39 cellular contexts compared by ENCODE assay signal in the genomic region with DNA sequence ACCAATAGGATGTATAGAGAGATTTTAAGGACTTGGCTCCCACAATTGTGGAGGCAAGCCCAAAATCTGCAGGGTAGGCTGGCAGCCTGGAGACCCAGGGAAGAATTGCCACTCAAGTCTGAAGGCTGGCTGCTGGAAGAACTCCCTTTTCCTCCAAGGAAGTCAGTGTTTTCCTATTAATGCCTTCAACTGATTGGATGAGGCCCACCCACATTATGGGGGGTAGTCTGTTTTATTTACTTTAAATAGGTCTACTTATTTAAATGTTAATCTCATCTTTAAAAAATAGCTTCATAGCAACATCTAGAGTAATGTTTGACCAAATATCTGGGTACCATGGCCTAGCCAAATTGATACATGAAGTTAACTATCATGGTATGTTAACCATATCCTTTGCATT. TPM values are rescaled to one million over a fixed set of nuclear protein-coding genes. Genes with fewer than 3 reads are reported as not detected.
DNase-seq lines count a peak whose midpoint lies in the region; ATAC-seq, FAIRE-seq and TF ChIP-seq lines count a peak whose summit lies in the region.
"Had no signal": no experiment of that assay in that cellular context is flagged by ENCODE, and none has a peak within 500 bp of the region (broad histone marks: within the 10 kb centered on the region; RNA-seq: fewer than 3 reads in every experiment).

No MANE protein-coding gene starts in this region.

- POLR2A ChIA-PET in HEK293 (lab: Yijun Ruan, JAX), result no interaction called here
- POLR2A ChIA-PET in K562 (lab: Yijun Ruan, JAX), result no interaction called here
- POLR2A ChIA-PET in PC-3 (lab: Charles Lee; ENCODE audit: unreplicated experiment), result no interaction called here
- POLR2A ChIA-PET in HepG2 (lab: Yijun Ruan, JAX), result no interaction called here

- H3K9me2 ChIP-seq in PC-3 (replicated peaks; ENCODE audit: low read length), result no peaks in the 10 kb centered on the region

- BruUV-seq in K562 (replicated peaks; lab: Mats Ljungman, UMichigan), result no TSS peak
- no TSS peak for BruUV-seq in PC-3 (replicated peaks; lab: Mats Ljungman, UMichigan)
- BruUV-seq in HepG2 (replicated peaks; lab: Mats Ljungman, UMichigan), result no TSS peak

- in situ Hi-C loops in K562 (cut with MboI), result no loop called here
- in situ Hi-C loops in HepG2 (cut with HindIII; ENCODE audit: extremely low pct_ligation_motif_present, low pct_unique_long_range_greater_than_20kb), result no loop called here

- H3K9ac ChIP-seq in K562 (ENCODE audit: insufficient read depth in 1 of 2, low read depth in 2 of 2, low read length in 2 of 2), result no peak overlapping the region
- no peak overlapping the region for H3K9ac ChIP-seq in subcutaneous abdominal adipose tissue (ENCODE audit: low read length in 5 of 5)
- no peak overlapping the region for H3K9ac ChIP-seq in PC-3 (ENCODE audit: low read length)
- H3K9ac ChIP-seq in HepG2 (ENCODE audit: insufficient read depth, low read depth, low read length), result no peak overlapping the region
- H3K9ac ChIP-seq: BLaER1; BLaER1 treated with 17β-estradiol and CSF1 and Interleukin-3, amounts not matched to agents 10 nM and 100 nM had no signal

- peaks cover 3 to 10% of the 10 kb centered on the region in 2 experiments; a peak in 3 of 5 replicates for H3K27me3 ChIP-seq in K562 (ENCODE audit: control insufficient read depth in 2 of 2, insufficient read depth in 2 of 2, low read length in 2 of 2)
- H3K27me3 ChIP-seq in subcutaneous abdominal adipose tissue (ENCODE audit: control insufficient read depth in 5 of 5, insufficient read depth in 4 of 5, low read length in 5 of 5), result no peaks in the 10 kb centered on the region
- H3K27me3 ChIP-seq in PC-3 (ENCODE audit: low read length), result no peaks in the 10 kb centered on the region
- H3K27me3 ChIP-seq in HepG2 (ENCODE audit: control insufficient read depth in 1 of 2, insufficient read depth in 2 of 2, low read length in 2 of 2), result no peaks in the 10 kb centered on the region
- H3K27me3 ChIP-seq: BE2C; BLaER1; BLaER1 treated with 17β-estradiol and CSF1 and Interleukin-3, amounts not matched to agents 10 nM and 100 nM had no signal

- DNase-seq in K562 (ENCODE audit: extremely low read depth in 1 of 4, low spot score in 3 of 4), result no peak
- no peak for DNase-seq in PC-3
- DNase-seq in HepG2 (ENCODE audit: low spot score), result no peak
- DNase-seq: 8988T; ACHN; AML-193; BE2C; C1 segment of cervical spinal cord; Caco-2; Calu3; CD4-positive, alpha-beta memory T cell; CD4-positive, alpha-beta T cell; CD4-positive, CD25-positive, alpha-beta regulatory T cell; CD8-positive, alpha-beta memory T cell; CD8-positive, alpha-beta T cell; COR-L47; DMS 273 treated with DMSO at 0.1 percent for 48 hours; DMS153; DMS53; DMS79; DMS79 treated with DMSO at 0.1 percent for 48 hours; DND-41; EL had no signal

- FAIRE-seq in K562 (lab: Jason Lieb, UNC) (no peak), HepG2 (lab: Jason Lieb, UNC) (no peak)
- FAIRE-seq: A204.1, A549, D721Med had no signal

- TF ChIP-seq RAD21 in K562 (CRISPR knock-in tag; conservative IDR thresholded peaks at IDR 0.05 in 1 of 2, IDR thresholded peaks at IDR 0.05 in 1 of 2) (no peak), HepG2 (CRISPR knock-in tag; IDR thresholded peaks at IDR 0.05) (no peak)

- H3K36me3 ChIP-seq in HEK293 (ENCODE audit: control insufficient read depth in 2 of 2, insufficient read depth in 1 of 2, low read length in 2 of 2) (peaks cover 4 to 34% of the 10 kb centered on the region in 2 experiments; a peak in 2 of 3 replicates), K562 (ENCODE audit: control insufficient read depth, insufficient read depth, low read length) (peaks cover 22% of the 10 kb centered on the region; the same call in 2 of the 3 replicates), subcutaneous abdominal adipose tissue (ENCODE audit: control insufficient read depth in 5 of 5, insufficient read depth in 5 of 5, low read length in 5 of 5) (peaks cover 12 to 17% (median 15%) of the 10 kb centered on the region in 5 donors), PC-3 (ENCODE audit: low read depth, low read length) (peaks cover 16% of the 10 kb centered on the region), HepG2 (replicated peaks in 1 of 2; ENCODE audit: control insufficient read depth in 1 of 2, insufficient read depth in 2 of 2, low read length in 2 of 2) (peaks cover 2 to 12% of the 10 kb centered on the region in 2 experiments; a peak in 3 of 5 replicates)

- no peaks in the 10 kb centered on the region for H3K9me3 ChIP-seq in HEK293 (ENCODE audit: control insufficient read depth, insufficient read depth, low read depth, low read length)
- H3K9me3 ChIP-seq in K562 (replicated peaks; ENCODE audit: control insufficient read depth, insufficient read depth, low read depth, low read length), result no peaks in the 10 kb centered on the region
- no peaks in the 10 kb centered on the region for H3K9me3 ChIP-seq in subcutaneous abdominal adipose tissue (ENCODE audit: control insufficient read depth in 5 of 5, low read length in 5 of 5)
- no peaks in the 10 kb centered on the region for H3K9me3 ChIP-seq in PC-3 (ENCODE audit: low read length)
- no peaks in the 10 kb centered on the region for H3K9me3 ChIP-seq in HepG2 (ENCODE audit: low read length)
- H3K9me3 ChIP-seq: A549; BE2C; BLaER1; BLaER1 treated with 17β-estradiol and CSF1 and Interleukin-3, amounts not matched to agents 10 nM and 100 nM; Caco-2 had no signal

- H4K20me1 ChIP-seq in K562 (replicated peaks; ENCODE audit: control insufficient read depth, insufficient read depth, low read length) (no peaks in the 10 kb centered on the region), PC-3 (ENCODE audit: low read length) (no peaks in the 10 kb centered on the region), HepG2 (ENCODE audit: insufficient read depth, low read length) (no peaks in the 10 kb centered on the region)
- H4K20me1 ChIP-seq: BLaER1; BLaER1 treated with 17β-estradiol and CSF1 and Interleukin-3, amounts not matched to agents 10 nM and 100 nM had no signal

- no peak for ATAC-seq in K562
- no peak for ATAC-seq in PC-3
- ATAC-seq in HepG2, result no peak
- ATAC-seq in HG03469 (IDR thresholded peaks at IDR 0.05; ENCODE audit: unreplicated experiment), result no peak
- ATAC-seq: A549; CD8-positive, alpha-beta T cell had no signal

- CTCF ChIA-PET in HEK293 (lab: Yijun Ruan, JAX) (no interaction called here), K562 (lab: Yijun Ruan, JAX; ENCODE audit: low intra/inter-chr PET ratio) (no interaction called here), PC-3 (lab: Charles Lee) (no interaction called here), HepG2 (lab: Yijun Ruan, JAX; ENCODE audit: low intra/inter-chr PET ratio, low total read pairs) (no interaction called here)

- H3K4me3 ChIP-seq in HEK293 (ENCODE audit: low read depth, low read length) (no peak overlapping the region), K562 (no peak overlapping the region), subcutaneous abdominal adipose tissue (ENCODE audit: low read depth in 1 of 5, low read length in 5 of 5) (no peak overlapping the region), PC-3 (ENCODE audit: low read length) (no peak overlapping the region), HepG2 (replicated peaks in 1 of 3; ENCODE audit: insufficient read depth in 1 of 3, low read depth in 2 of 3, low read length in 3 of 3) (no peak overlapping the region)
- H3K4me3 ChIP-seq: A549; BLaER1; BLaER1 treated with 17β-estradiol and CSF1 and Interleukin-3, amounts not matched to agents 10 nM and 100 nM had no signal

- intact Hi-C loops in K562 (cut with micrococcal nuclease), result no loop called here
- intact Hi-C loops in PC-3 (cut with micrococcal nuclease), result no loop called here
- intact Hi-C loops in HepG2 (cut with micrococcal nuclease; ENCODE audit: unreplicated experiment), result no loop called here

- H3K27ac ChIP-seq in HEK293 (ENCODE audit: extremely low read depth, low read depth, low read length) (no peak overlapping the region), K562 (ENCODE audit: extremely low read depth, low read depth, low read length) (no peak overlapping the region), subcutaneous abdominal adipose tissue (ENCODE audit: low read depth, low read length) (peak overlapping the region; percentile 98), PC-3 (ENCODE audit: low read length) (no peak overlapping the region), HepG2 (ENCODE audit: extremely low read length, insufficient read depth, low read length) (no peak overlapping the region)
- H3K27ac ChIP-seq: 22Rv1; A549; BLaER1; BLaER1 treated with 17β-estradiol and CSF1 and Interleukin-3, amounts not matched to agents 10 nM and 100 nM; C4-2B had no signal

- H3K4me1 ChIP-seq in HEK293 (ENCODE audit: control insufficient read depth, insufficient read depth, low read length), result no peaks in the 10 kb centered on the region
- H3K4me1 ChIP-seq in K562 (replicated peaks in 1 of 2; ENCODE audit: control insufficient read depth in 2 of 2, insufficient read depth in 2 of 2, low read length in 2 of 2), result no peaks in the 10 kb centered on the region
- H3K4me1 ChIP-seq in subcutaneous abdominal adipose tissue (ENCODE audit: control insufficient read depth in 5 of 5, insufficient read depth in 5 of 5, low read length in 5 of 5), result peaks cover 4 to 36% (median 27%) of the 10 kb centered on the region in 5 donors
- H3K4me1 ChIP-seq in PC-3 (ENCODE audit: insufficient read depth, low read length), result no peaks in the 10 kb centered on the region
- no peaks in the 10 kb centered on the region for H3K4me1 ChIP-seq in HepG2 (ENCODE audit: insufficient read depth, low read length)
- H3K4me1 ChIP-seq: BE2C; BLaER1; BLaER1 treated with 17β-estradiol and CSF1 and Interleukin-3, amounts not matched to agents 10 nM and 100 nM had no signal

- TF ChIP-seq CTCF in HEK293 (tag by site-specific recombination; IDR thresholded peaks at IDR 0.05) (no peak), K562 (IDR thresholded peaks at IDR 0.05 in 2 of 3, conservative IDR thresholded peaks at IDR 0.05 in 1 of 3; ENCODE audit: insufficient read depth in 2 of 3, low read depth in 1 of 3, low read length in 3 of 3) (no peak), PC-3 (conservative IDR thresholded peaks at IDR 0.05; ENCODE audit: low read depth, low read length) (no peak), HepG2 (CRISPR knock-in tag; IDR thresholded peaks at IDR 0.05) (no peak)

- TF ChIP-seq EP300 in K562 (IDR thresholded peaks at IDR 0.05; ENCODE audit: low read length) (no peak), HepG2 (IDR thresholded peaks at IDR 0.05; ENCODE audit: low read depth in 2 of 2, low read length in 2 of 2) (no peak), HepG2 (CRISPR knock-in tag; IDR thresholded peaks at IDR 0.05; ENCODE audit: borderline replicate concordance) (no peak)

- no peaks in the 10 kb centered on the region for H3K79me2 ChIP-seq in K562 (ENCODE audit: control insufficient read depth, insufficient read depth, low read length)
- no peaks in the 10 kb centered on the region for H3K79me2 ChIP-seq in PC-3 (ENCODE audit: low read length)
- no peaks in the 10 kb centered on the region for H3K79me2 ChIP-seq in HepG2 (ENCODE audit: insufficient read depth, low read length)

- H3K9me1 ChIP-seq in K562 (ENCODE audit: control insufficient read depth, insufficient read depth, low read length), result no peaks in the 10 kb centered on the region

- TF ChIP-seq POLR2A in K562 (conservative IDR thresholded peaks at IDR 0.05), result no peak
- TF ChIP-seq POLR2A in HepG2 (IDR thresholded peaks at IDR 0.05; ENCODE audit: insufficient read depth in 1 of 2, low read depth in 2 of 2, low read length in 2 of 2), result no peak

- no peaks in the 10 kb centered on the region for H3F3A ChIP-seq in PC-3 (ENCODE audit: low read length, unreplicated experiment)

- H2AFZ ChIP-seq in K562 (ENCODE audit: low read depth, low read length), result no peak overlapping the region
- H2AFZ ChIP-seq in PC-3 (ENCODE audit: low read length), result no peak overlapping the region
- H2AFZ ChIP-seq in HepG2 (ENCODE audit: low read length), result no peak overlapping the region

- H3K4me2 ChIP-seq in K562 (ENCODE audit: insufficient read depth, low read length) (no peak overlapping the region), PC-3 (ENCODE audit: low read length) (no peak overlapping the region), HepG2 (ENCODE audit: low read depth, low read length) (no peak overlapping the region)
- H3K4me2 ChIP-seq: A549; BLaER1; BLaER1 treated with 17β-estradiol and CSF1 and Interleukin-3, amounts not matched to agents 10 nM and 100 nM had no signal

RNA-seq across cellular contexts. Expression of a gene that starts 18.7 kb away (rescaled TPM):
- total RNA-seq in K562 (2011; cell fraction: chromatin; rRNA removed; ENCODE audit: low replicate concordance), result 28.4 and 35.2 TPM in 2 replicates
- total RNA-seq in K562 (2011; cell fraction: nucleolus; rRNA removed), result 30.4 and 32.6 TPM in 2 replicates
- total RNA-seq in K562 (2011; cell fraction: nucleoplasm; rRNA removed), result 43.6 and 64.9 TPM in 2 replicates
- total RNA-seq in K562 (2014; rRNA removed) (64.4 and 83.2 TPM in 2 replicates), K562 (2014; rRNA removed; fragmentation: Illumina TruSeq; extraction: Trizol) (86.6 and 102 TPM in 2 replicates), K562 (2015; rRNA removed; fragmentation: Illumina TruSeq; extraction: Trizol) (144 and 150 TPM in 2 replicates), K562 (2021) (38.7 and 42.1 TPM in 2 replicates), PC-3 (2014; rRNA removed) (62.8 and 76.3 TPM in 2 replicates), HepG2 (2016; rRNA removed; fragmentation: Illumina TruSeq; extraction: Trizol) (83.3 and 83.8 TPM in 2 replicates)
- polyA plus RNA-seq in K562 (2011; rRNA removed) (17.5 and 39.9 TPM in 2 replicates), K562 (2014; fragmentation: Illumina TruSeq; extraction: Trizol) (102 TPM in 2 replicates), K562 (2014; fragmentation: Nextera tagmentation; extraction: Ambion mirVana) (100 to 1,000 TPM in 1 of 2 experiments, 10 to 100 TPM in 1; 97.4 to 111 TPM), K562 (2014; rRNA removed) (99.8 and 110 TPM in 2 replicates), HepG2 (2011; rRNA removed) (9.4 and 14.6 TPM in 2 replicates)
- 11.3 and 26.1 TPM in 2 replicates for polyA plus RNA-seq in K562 (2011; cell fraction: cytosol; rRNA removed)
- polyA plus RNA-seq in K562 (2011; cell fraction: nucleus; rRNA removed), result 21.1 and 25.3 TPM in 2 replicates
- polyA plus RNA-seq in K562 (2012), result 32.3 and 93.3 TPM in 2 replicates
- polyA minus RNA-seq in K562 (2011; rRNA and poly(A)+ RNA removed), result 23.0 and 26.0 TPM in 2 replicates
- polyA minus RNA-seq in K562 (2011; cell fraction: cytosol; rRNA and poly(A)+ RNA removed), result 7.1 and 12.3 TPM in 2 replicates
- 51.4 and 69.4 TPM in 2 replicates for polyA minus RNA-seq in K562 (2011; cell fraction: nucleus; rRNA and poly(A)+ RNA removed)
- 39.6 and 54.4 TPM in 2 replicates for total RNA-seq in HepG2 (2016; cell fraction: cytosol; rRNA removed; fragmentation: Illumina TruSeq; extraction: Trizol; ENCODE audit: low read depth)
- total RNA-seq in HepG2 (2016; cell fraction: insoluble cytoplasmic fraction; rRNA removed; fragmentation: Illumina TruSeq; extraction: Trizol), result 88.2 and 99.3 TPM in 2 replicates
- total RNA-seq in HepG2 (2016; cell fraction: membrane; rRNA removed; fragmentation: Illumina TruSeq; extraction: Trizol), result 57.7 and 65.1 TPM in 2 replicates
- 47.6 and 57.6 TPM in 2 replicates for total RNA-seq in HepG2 (2016; cell fraction: nucleus; rRNA removed; fragmentation: Illumina TruSeq; extraction: Trizol)
- 10.7 and 11.2 TPM in 2 replicates for polyA plus RNA-seq in HepG2 (2011; cell fraction: cytosol; rRNA removed)
- 9.8 and 10.7 TPM in 2 replicates for polyA plus RNA-seq in HepG2 (2011; cell fraction: nucleus; rRNA removed)
- 24.9 and 48.8 TPM in 2 replicates for polyA plus RNA-seq in HepG2 (2012)
- polyA plus RNA-seq in HepG2 (2016; cell fraction: cytosol; fragmentation: Illumina TruSeq; extraction: Trizol; ENCODE audit: low read depth), result 36.5 and 69.0 TPM in 2 replicates
- polyA plus RNA-seq in HepG2 (2016; cell fraction: insoluble cytoplasmic fraction; fragmentation: Illumina TruSeq; extraction: Trizol; ENCODE audit: low read depth), result 101 and 128 TPM in 2 replicates
- polyA plus RNA-seq in HepG2 (2016; cell fraction: membrane; fragmentation: Illumina TruSeq; extraction: Trizol; ENCODE audit: low read depth), result 54.5 and 71.4 TPM in 2 replicates
- polyA plus RNA-seq in HepG2 (2016; cell fraction: nucleus; fragmentation: Illumina TruSeq; extraction: Trizol; ENCODE audit: insufficient read depth, low read depth), result 57.3 and 69.6 TPM in 2 replicates
- polyA minus RNA-seq in HepG2 (2011; rRNA and poly(A)+ RNA removed; ENCODE audit: low replicate concordance), result 19.2 and 21.6 TPM in 2 replicates
- 6.0 and 6.4 TPM in 2 replicates for polyA minus RNA-seq in HepG2 (2011; cell fraction: cytosol; rRNA and poly(A)+ RNA removed)
- 60.8 and 80.3 TPM in 2 replicates for polyA minus RNA-seq in HepG2 (2011; cell fraction: nucleus; rRNA and poly(A)+ RNA removed)

RNA-seq across cellular contexts. Expression of a gene that starts 20.1 kb away (rescaled TPM):
- not detected in 2 replicates for total RNA-seq in K562 (2011; cell fraction: chromatin; rRNA removed; ENCODE audit: low replicate concordance)
- not detected in 2 replicates for total RNA-seq in K562 (2011; cell fraction: nucleolus; rRNA removed)
- total RNA-seq in K562 (2011; cell fraction: nucleoplasm; rRNA removed), result not detected in 2 replicates
- total RNA-seq in K562 (2014; rRNA removed) (not detected in 2 replicates), K562 (2014; rRNA removed; fragmentation: Illumina TruSeq; extraction: Trizol) (not detected in 2 replicates), K562 (2015; rRNA removed; fragmentation: Illumina TruSeq; extraction: Trizol) (not detected in 2 replicates), K562 (2021) (not detected in 2 replicates), PC-3 (2014; rRNA removed) (not detected in 2 replicates), HepG2 (2016; rRNA removed; fragmentation: Illumina TruSeq; extraction: Trizol) (0.04 TPM in 1 of 2 replicates, not detected in the other)
- polyA plus RNA-seq in K562 (2011; rRNA removed) (0.03 TPM in 1 of 2 replicates, not detected in the other), K562 (2014; fragmentation: Illumina TruSeq; extraction: Trizol) (not detected in 2 replicates), K562 (2014; fragmentation: Nextera tagmentation; extraction: Ambion mirVana) (not detected), K562 (2014; rRNA removed) (not detected in 2 replicates), HepG2 (2011; rRNA removed) (0.08 and 0.26 TPM in 2 replicates)
- not detected in 2 replicates for polyA plus RNA-seq in K562 (2011; cell fraction: cytosol; rRNA removed)
- 0.07 TPM in 1 of 2 replicates, not detected in the other for polyA plus RNA-seq in K562 (2011; cell fraction: nucleus; rRNA removed)
- polyA plus RNA-seq in K562 (2012), result 0.12 TPM in 1 of 2 replicates, not detected in the other
- polyA minus RNA-seq in K562 (2011; rRNA and poly(A)+ RNA removed), result not detected in 2 replicates
- not detected in 2 replicates for polyA minus RNA-seq in K562 (2011; cell fraction: cytosol; rRNA and poly(A)+ RNA removed)
- not detected in 2 replicates for polyA minus RNA-seq in K562 (2011; cell fraction: nucleus; rRNA and poly(A)+ RNA removed)
- total RNA-seq in HepG2 (2016; cell fraction: cytosol; rRNA removed; fragmentation: Illumina TruSeq; extraction: Trizol; ENCODE audit: low read depth), result not detected in 2 replicates
- not detected in 2 replicates for total RNA-seq in HepG2 (2016; cell fraction: insoluble cytoplasmic fraction; rRNA removed; fragmentation: Illumina TruSeq; extraction: Trizol)
- not detected in 2 replicates for total RNA-seq in HepG2 (2016; cell fraction: membrane; rRNA removed; fragmentation: Illumina TruSeq; extraction: Trizol)
- total RNA-seq in HepG2 (2016; cell fraction: nucleus; rRNA removed; fragmentation: Illumina TruSeq; extraction: Trizol), result not detected in 2 replicates
- polyA plus RNA-seq in HepG2 (2011; cell fraction: cytosol; rRNA removed), result 0.03 TPM in 1 of 2 replicates, not detected in the other
- polyA plus RNA-seq in HepG2 (2011; cell fraction: nucleus; rRNA removed), result 0.24 TPM in 1 of 2 replicates, not detected in the other
- polyA plus RNA-seq in HepG2 (2012), result 0.09 TPM in 1 of 2 replicates, not detected in the other
- not detected in 2 replicates for polyA plus RNA-seq in HepG2 (2016; cell fraction: cytosol; fragmentation: Illumina TruSeq; extraction: Trizol; ENCODE audit: low read depth)
- polyA plus RNA-seq in HepG2 (2016; cell fraction: insoluble cytoplasmic fraction; fragmentation: Illumina TruSeq; extraction: Trizol; ENCODE audit: low read depth), result not detected in 2 replicates
- not detected in 2 replicates for polyA plus RNA-seq in HepG2 (2016; cell fraction: membrane; fragmentation: Illumina TruSeq; extraction: Trizol; ENCODE audit: low read depth)
- polyA plus RNA-seq in HepG2 (2016; cell fraction: nucleus; fragmentation: Illumina TruSeq; extraction: Trizol; ENCODE audit: insufficient read depth, low read depth), result not detected in 2 replicates
- polyA minus RNA-seq in HepG2 (2011; rRNA and poly(A)+ RNA removed; ENCODE audit: low replicate concordance), result not detected in 2 replicates
- polyA minus RNA-seq in HepG2 (2011; cell fraction: cytosol; rRNA and poly(A)+ RNA removed), result not detected in 2 replicates
- not detected in 2 replicates for polyA minus RNA-seq in HepG2 (2011; cell fraction: nucleus; rRNA and poly(A)+ RNA removed)
- total RNA-seq: A172; A673; Caco-2; Calu3; CD4-positive, CD25-positive, alpha-beta regulatory T cell; Daoy had no signal
- polyA plus RNA-seq: AG04450; BJ; CD14-positive monocyte; CD4-positive, CD25-positive, alpha-beta regulatory T cell; CD8-positive, alpha-beta memory T cell had no signal
